18 cellular contexts compared by ENCODE assay signal in the genomic region with DNA sequence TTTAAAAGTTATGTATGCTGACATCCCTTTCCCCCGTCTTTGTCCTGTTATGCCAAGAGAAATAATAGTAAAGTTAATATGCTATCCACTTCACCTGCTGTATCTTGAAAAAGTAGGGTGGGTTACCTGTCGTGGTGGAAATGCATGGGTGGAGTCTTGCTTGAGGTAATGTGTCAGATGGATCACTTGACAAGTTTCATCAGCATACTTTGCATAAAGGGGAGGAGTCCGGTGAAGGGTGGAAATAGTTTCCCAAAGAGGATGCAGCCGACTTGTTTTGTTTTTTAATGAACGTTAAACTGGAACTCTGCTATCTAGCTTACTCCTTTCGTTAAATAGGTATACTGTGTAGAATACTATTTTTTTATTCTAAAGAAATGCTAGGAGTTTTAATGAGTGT. TPM values are rescaled to one million over a fixed set of nuclear protein-coding genes. Genes with fewer than 3 reads are reported as not detected.
DNase-seq lines count a peak whose midpoint lies in the region; ATAC-seq and TF ChIP-seq lines count a peak whose summit lies in the region.
"Had no signal": no experiment of that assay in that cellular context is flagged by ENCODE, and none has a peak within 500 bp of the region (broad histone marks: within the 10 kb centered on the region; RNA-seq: fewer than 3 reads in every experiment).

No MANE protein-coding gene starts in this region.

- H3K4me3 Mint-ChIP-seq in activated naive CD4-positive, alpha-beta T cell treated with anti-CD3 and anti-CD28 coated beads, Interleukin-2, amount 10 ng/mL, durations not matched to agents 7 days and 5 days: no peak overlapping the region
- H3K4me3 Mint-ChIP-seq in endodermal cell: peak overlapping the region; percentile 31

- peaks cover 9% of the 10 kb centered on the region for H3K4me1 ChIP-seq in endodermal cell (ENCODE audit: control insufficient read depth, insufficient read depth, low read length)

- H3K4me1 Mint-ChIP-seq in activated naive CD4-positive, alpha-beta T cell treated with anti-CD3 and anti-CD28 coated beads, Interleukin-2, amount 10 ng/mL, durations not matched to agents 7 days and 5 days: peaks cover 8% of the 10 kb centered on the region
- H3K4me1 Mint-ChIP-seq in endodermal cell: peaks cover 18% of the 10 kb centered on the region

- H3K9ac ChIP-seq in endodermal cell (ENCODE audit: extremely low read depth, low read length, poor library complexity, severe bottlenecking): no peak overlapping the region

- 10 to 17% methylated on average over 3 to 5 of the region's 6 CpGs for WGBS in endodermal cell (ENCODE audit: insufficient coverage in 1 of 2, insufficient read length in 1 of 2), 2 experiments

- H3K36me3 ChIP-seq in endodermal cell (ENCODE audit: control insufficient read depth, insufficient read depth, low read length): no peaks in the 10 kb centered on the region
- H3K36me3 ChIP-seq: WERI-Rb-1 had no signal

- peaks cover 98% of the 10 kb centered on the region for H3K27me3 ChIP-seq in endodermal cell (ENCODE audit: control insufficient read depth, insufficient read depth, low read length, poor library complexity, severe bottlenecking)

- peak overlapping the region; percentile 11 for H3K27ac Mint-ChIP-seq in activated naive CD4-positive, alpha-beta T cell treated with anti-CD3 and anti-CD28 coated beads, Interleukin-2, amount 10 ng/mL, durations not matched to agents 7 days and 5 days
- H3K27ac Mint-ChIP-seq in endodermal cell: no peak overlapping the region

- CTCF ChIA-PET in activated naive CD4-positive, alpha-beta T cell treated with anti-CD3 and anti-CD28 coated beads, Interleukin-2, amount 10 ng/mL, durations not matched to agents 7 days and 5 days (lab: Charles Lee): interaction anchor here (1.2 kb wide), 1 partner anchor 18 kb away, joined by 4 read pairs; no protein-coding TSS in a partner anchor

- H3K36me3 Mint-ChIP-seq in activated naive CD4-positive, alpha-beta T cell treated with anti-CD3 and anti-CD28 coated beads, Interleukin-2, amount 10 ng/mL, durations not matched to agents 7 days and 5 days: no peaks in the 10 kb centered on the region
- H3K36me3 Mint-ChIP-seq in endodermal cell (ENCODE audit: low read depth): no peaks in the 10 kb centered on the region

- no peaks in the 10 kb centered on the region for H3K9me3 Mint-ChIP-seq in activated naive CD4-positive, alpha-beta T cell treated with anti-CD3 and anti-CD28 coated beads, Interleukin-2, amount 10 ng/mL, durations not matched to agents 7 days and 5 days
- H3K9me3 Mint-ChIP-seq in endodermal cell: no peaks in the 10 kb centered on the region

- H3K27ac ChIP-seq in endodermal cell (ENCODE audit: low read depth, low read length): no peak overlapping the region
- H3K27ac ChIP-seq: body of pancreas, dorsolateral prefrontal cortex, WERI-Rb-1 had no signal

- no peak for ATAC-seq in left colon
- ATAC-seq: body of pancreas, SK-N-SH treated with all-trans-retinoic acid at 6 μM for 48 hours had no signal

- H3K27me3 Mint-ChIP-seq in activated naive CD4-positive, alpha-beta T cell treated with anti-CD3 and anti-CD28 coated beads, Interleukin-2, amount 10 ng/mL, durations not matched to agents 7 days and 5 days: peaks cover 71% of the 10 kb centered on the region
- H3K27me3 Mint-ChIP-seq in endodermal cell (ENCODE audit: insufficient read depth): peaks cover 94% of the 10 kb centered on the region

- no peak overlapping the region for H3K4me3 ChIP-seq in endodermal cell (ENCODE audit: low read length)
- H3K4me3 ChIP-seq: body of pancreas, dorsolateral prefrontal cortex had no signal

- intact Hi-C loops in left colon (cut with DNase I, micrococcal nuclease): no loop called here

- no peaks in the 10 kb centered on the region for H3K9me3 ChIP-seq in endodermal cell (ENCODE audit: control insufficient read depth, low read length)
- H3K9me3 ChIP-seq: body of pancreas had no signal

- TF ChIP-seq CTCF in endodermal cell (conservative IDR thresholded peaks at IDR 0.05): no peak

- no peak for DNase-seq in activated naive CD4-positive, alpha-beta T cell treated with anti-CD3 and anti-CD28 coated beads, Interleukin-2, amount 10 ng/mL, durations not matched to agents 7 days and 5 days
- DNase-seq in activated naive CD4-positive, alpha-beta T cell treated with Interleukin-2 at 50 U/mL for 16 hours: no peak
- peak; percentile 25 for DNase-seq in NCI-H2029 treated with DMSO at 0.1 percent for 48 hours (lab: John Stamatoyannopoulos, UW)
- peak; percentile 65 for DNase-seq in endodermal cell
- no peak for DNase-seq in GM19238 (ENCODE audit: insufficient read length, low spot score)
- no peak for DNase-seq in left colon
- no peak for DNase-seq in NK-92 (lab: John Stamatoyannopoulos, UW; ENCODE audit: unreplicated experiment)
- DNase-seq in stimulated activated CD4-positive, alpha-beta T cell treated with anti-CD3 and anti-CD28 coated beads, Interleukin-4, amount 100 ng/mL, for 24 hours: no peak
- DNase-seq: activated gamma-delta T cell treated with Interleukin-2 at 50 U/mL for 16 hours; body of pancreas; dorsolateral prefrontal cortex; KBM-7; NCI-H187; nucleus accumbens; stimulated activated naive CD4-positive, alpha-beta T cell treated with Interleukin-2 at 50 U/mL for 16 hours; WERI-Rb-1 had no signal

RNA-seq across cellular contexts. Expression of gene DMRT3, which starts 9.0 kb away (rescaled TPM):
- not detected for total RNA-seq in endodermal cell
- polyA plus RNA-seq in endodermal cell (2013, experiment 1 of 2): 0.28 TPM
- 0.25 TPM for polyA plus RNA-seq in endodermal cell (2013, experiment 2 of 2)
- total RNA-seq in left colon: not detected
- total RNA-seq: body of pancreas, urinary bladder had no signal

Comparison
In these comparisons a context has a peak if more than half of its experiments do, and no peak if none do; other contexts are left out.
1. DNase-seq: peak in NCI-H2029 treated with DMSO at 0.1 percent for 48 hours (single experiment) and endodermal cell (single experiment); none in activated naive CD4-positive, alpha-beta T cell treated with anti-CD3 and anti-CD28 coated beads, Interleukin-2, amount 10 ng/mL, durations not matched to agents 7 days and 5 days (single experiment), activated naive CD4-positive, alpha-beta T cell treated with Interleukin-2 at 50 U/mL for 16 hours (single experiment), GM19238 (single experiment), left colon (0 of 2), NK-92 (single experiment) and stimulated activated CD4-positive, alpha-beta T cell treated with anti-CD3 and anti-CD28 coated beads, Interleukin-4, amount 100 ng/mL, for 24 hours (single experiment).